18 cellular contexts compared by ENCODE assay signal in genomic region chr12:121202407-121203355, GRCh38. TPM values are rescaled to one million over a fixed set of nuclear protein-coding genes. Genes with fewer than 3 reads are reported as not detected.
DNase-seq lines count a peak whose midpoint lies in the region; ATAC-seq and TF ChIP-seq lines count a peak whose summit lies in the region.
"Had no signal": no experiment of that assay in that cellular context is flagged by ENCODE, and none has a peak within 500 bp of the region (broad histone marks: within the 10 kb centered on the region; RNA-seq: fewer than 3 reads in every experiment).

No MANE protein-coding gene starts in this region.

- H3K27ac ChIP-seq in body of pancreas: no peak overlapping the region
- H3K27ac ChIP-seq: colonic mucosa, ovary, PC-9, tibial artery had no signal

- no peak overlapping the region for H3K27ac Mint-ChIP-seq in HFFc6
- H3K27ac Mint-ChIP-seq in type B pancreatic cell: no peak overlapping the region
- H3K27ac Mint-ChIP-seq: activated naive CD8-positive, alpha-beta T cell treated with anti-CD3 and anti-CD28 coated beads, Interleukin-2, amount 10 ng/mL, durations not matched to agents 7 days and 5 days; stimulated activated memory B cell treated with anti-CD40 and anti-IgM and Interleukin-4, amounts not matched to agents 10 μg/mL and 1 μg/mL and 100 μg/mL, for 72 hours had no signal

- peak; percentile 48 for ATAC-seq in body of pancreas
- no peak for ATAC-seq in GM18868 (IDR thresholded peaks at IDR 0.05; ENCODE audit: unreplicated experiment)
- ATAC-seq: sciatic nerve; stimulated activated memory B cell treated with anti-CD40 and anti-IgM and Interleukin-4, amounts not matched to agents 10 μg/mL and 1 μg/mL and 100 μg/mL, for 72 hours had no signal

- H3K36me3 ChIP-seq in body of pancreas (replicated peaks in 1 of 2; ENCODE audit: insufficient read depth in 1 of 2, low read depth in 2 of 2): no peaks in the 10 kb centered on the region
- H3K36me3 ChIP-seq: colonic mucosa, ovary, tibial artery had no signal

- no peaks in the 10 kb centered on the region for H3K27me3 ChIP-seq in body of pancreas
- H3K27me3 ChIP-seq: colonic mucosa, ovary, tibial artery had no signal

- no peaks in the 10 kb centered on the region for H3K9me3 ChIP-seq in body of pancreas
- H3K9me3 ChIP-seq: colonic mucosa, ovary, tibial artery had no signal

- no peaks in the 10 kb centered on the region for H3K9me3 Mint-ChIP-seq in HFFc6
- H3K9me3 Mint-ChIP-seq in type B pancreatic cell: no peaks in the 10 kb centered on the region
- H3K9me3 Mint-ChIP-seq: activated naive CD8-positive, alpha-beta T cell treated with anti-CD3 and anti-CD28 coated beads, Interleukin-2, amount 10 ng/mL, durations not matched to agents 7 days and 5 days; brain had no signal

- intact Hi-C loops in body of pancreas (cut with DNase I): no loop called here

- peaks cover 11% of the 10 kb centered on the region for H3K4me1 ChIP-seq in body of pancreas
- H3K4me1 ChIP-seq: colonic mucosa, tibial artery had no signal

- no peaks in the 10 kb centered on the region; the same call in none of the 2 replicates for H3K27me3 Mint-ChIP-seq in HFFc6 (ENCODE audit: insufficient read depth)
- no peaks in the 10 kb centered on the region for H3K27me3 Mint-ChIP-seq in type B pancreatic cell
- H3K27me3 Mint-ChIP-seq: activated naive CD8-positive, alpha-beta T cell treated with anti-CD3 and anti-CD28 coated beads, Interleukin-2, amount 10 ng/mL, durations not matched to agents 7 days and 5 days; stimulated activated memory B cell treated with anti-CD40 and anti-IgM and Interleukin-4, amounts not matched to agents 10 μg/mL and 1 μg/mL and 100 μg/mL, for 72 hours had no signal

- H3K4me1 Mint-ChIP-seq in HFFc6 (ENCODE audit: low read depth) (peaks cover 18% of the 10 kb centered on the region), type B pancreatic cell (ENCODE audit: unreplicated experiment) (no peaks in the 10 kb centered on the region)
- H3K4me1 Mint-ChIP-seq: stimulated activated memory B cell treated with anti-CD40 and anti-IgM and Interleukin-4, amounts not matched to agents 10 μg/mL and 1 μg/mL and 100 μg/mL, for 72 hours had no signal

- peak; percentile 9 for DNase-seq in COR-L47 (lab: John Stamatoyannopoulos, UW)
- peak; percentile 28 for DNase-seq in HFFc6
- DNase-seq in NCI-H82 (lab: John Stamatoyannopoulos, UW): peak; percentile 58
- no peak for DNase-seq in body of pancreas
- DNase-seq in activated T-cell treated with anti-CD3 and anti-CD28 coated beads, Interleukin-2, amount 50 U/mL, for 1 hour: no peak
- no peak for DNase-seq in type B pancreatic cell (ENCODE audit: extremely low spot score, unreplicated experiment)
- DNase-seq: activated naive CD8-positive, alpha-beta T cell treated with anti-CD3 and anti-CD28 coated beads, Interleukin-2, amount 10 ng/mL, durations not matched to agents 7 days and 5 days; colonic mucosa; NCI-H1436 treated with DMSO at 0.1 percent for 48 hours; NCI-H446 treated with DMSO at 0.1 percent for 48 hours; ovary; PC-9; T-helper 9 cell; tibial artery had no signal

- peak overlapping the region; percentile 7; the same call in 1 of the 2 replicates for H3K4me3 Mint-ChIP-seq in HFFc6
- H3K4me3 Mint-ChIP-seq in type B pancreatic cell: no peak overlapping the region
- H3K4me3 Mint-ChIP-seq: activated naive CD8-positive, alpha-beta T cell treated with anti-CD3 and anti-CD28 coated beads, Interleukin-2, amount 10 ng/mL, durations not matched to agents 7 days and 5 days; brain; stimulated activated memory B cell treated with anti-CD40 and anti-IgM and Interleukin-4, amounts not matched to agents 10 μg/mL and 1 μg/mL and 100 μg/mL, for 72 hours had no signal

- H3K4me3 ChIP-seq in body of pancreas: no peak overlapping the region
- H3K4me3 ChIP-seq: colonic mucosa, ovary, PC-9, tibial artery had no signal

- WGBS in body of pancreas, 2 donors: 50 to 52% methylated on average over 14 of the region's 14 CpGs

- TF ChIP-seq CTCF in HFFc6 (IDR thresholded peaks at IDR 0.05): no peak
- TF ChIP-seq CTCF in body of pancreas (IDR thresholded peaks at IDR 0.05): no peak
- no peak for TF ChIP-seq CTCF in type B pancreatic cell (conservative IDR thresholded peaks at IDR 0.05)

- H3K36me3 Mint-ChIP-seq in HFFc6 (ENCODE audit: low read depth) (no peaks in the 10 kb centered on the region), type B pancreatic cell (no peaks in the 10 kb centered on the region)
- H3K36me3 Mint-ChIP-seq: activated naive CD8-positive, alpha-beta T cell treated with anti-CD3 and anti-CD28 coated beads, Interleukin-2, amount 10 ng/mL, durations not matched to agents 7 days and 5 days; brain; stimulated activated memory B cell treated with anti-CD40 and anti-IgM and Interleukin-4, amounts not matched to agents 10 μg/mL and 1 μg/mL and 100 μg/mL, for 72 hours had no signal

- no peak for TF ChIP-seq POLR2A in body of pancreas (IDR thresholded peaks at IDR 0.05)

RNA-seq across cellular contexts. Expression of gene P2RX4, which starts 7.2 kb away (rescaled TPM):
- total RNA-seq in HFFc6 (2021; fragmentation: NEBNext Ultra II Directional; extraction: Animal tissue kit (Norgen Biotek cat#: 25700)): 10 to 100 TPM in 2 of 6 experiments, 1 to 10 TPM in 4; 7.7 to 13.0 (median 9.6) TPM
- total RNA-seq in body of pancreas (10 to 100 TPM; 50.1 to 58.1 TPM), type B pancreatic cell (ENCODE audit: low replicate concordance) (17.0 and 27.9 TPM in 2 replicates)

Comparison
In these comparisons a context has a peak if more than half of its experiments do, and no peak if none do; other contexts are left out.
1. DNase-seq: peak in COR-L47 (single experiment), HFFc6 (single experiment) and NCI-H82 (single experiment); none in body of pancreas (0 of 4), activated T-cell treated with anti-CD3 and anti-CD28 coated beads, Interleukin-2, amount 50 U/mL, for 1 hour (single experiment) and type B pancreatic cell (single experiment).